17 cellular contexts compared by ENCODE assay signal in the genomic region with DNA sequence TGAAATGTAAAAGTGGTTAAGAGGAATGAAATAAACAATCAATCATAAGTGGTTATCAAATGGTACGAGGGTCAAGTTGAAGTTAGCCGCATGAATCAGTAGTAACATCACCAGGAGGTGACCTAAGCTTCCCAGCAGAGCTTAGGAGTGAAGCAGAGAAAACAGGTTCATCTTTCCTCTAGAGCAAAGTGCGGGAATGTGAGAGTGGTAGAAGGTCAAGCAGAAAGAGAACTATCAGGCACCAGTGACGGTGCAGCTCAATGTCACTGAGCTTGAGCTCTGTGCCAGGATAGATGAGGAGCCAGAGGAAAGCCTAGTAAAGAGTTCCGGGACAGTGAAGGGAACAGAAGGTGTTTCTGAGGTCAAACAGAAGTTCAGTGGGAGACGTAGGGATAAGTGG. TPM values are rescaled to one million over a fixed set of nuclear protein-coding genes. Genes with fewer than 3 reads are reported as not detected.
A peak's percentile ranks its signal among the peaks of the same experiment; 100 is the strongest.
DNase-seq lines count a peak whose midpoint lies in the region; ATAC-seq and TF ChIP-seq lines count a peak whose summit lies in the region.
"Had no signal": no experiment of that assay in that cellular context is flagged by ENCODE, and none has a peak within 500 bp of the region (broad histone marks: within the 10 kb centered on the region; RNA-seq: fewer than 3 reads in every experiment).

No MANE protein-coding gene starts in this region.

- no peak for DNase-seq in heart left ventricle
- no peak for DNase-seq in left ventricle myocardium inferior
- DNase-seq in foreskin keratinocyte, result no peak
- peak; percentile 4 for DNase-seq in osteoblast (ENCODE audit: insufficient read length, low spot score, missing footprints)
- DNase-seq in MG63, result no peak
- no peak for DNase-seq in stimulated activated CD8-positive, alpha-beta memory T cell treated with anti-CD3 and anti-CD28 coated beads, Interleukin-4, amount 100 ng/mL, for 48 hours
- no peak for DNase-seq in GOT3 (lab: John Stamatoyannopoulos, UW)
- no peak for DNase-seq in COLO829 (ENCODE audit: low spot score)
- DNase-seq: BE2C; Calu3; CD4-positive, alpha-beta T cell; EL; GM23248; NCI-H1694 treated with DMSO at 0.1 percent for 48 hours; NCI-H226; NCI-H524 treated with DMSO at 0.1 percent for 48 hours had no signal

- peaks cover 0 to 41% (median 3%) of the 10 kb centered on the region in 12 donors for H3K4me1 ChIP-seq in heart left ventricle
- no peaks in the 10 kb centered on the region for H3K4me1 ChIP-seq in left ventricle myocardium inferior
- peaks cover 17% of the 10 kb centered on the region for H3K4me1 ChIP-seq in foreskin keratinocyte
- H3K4me1 ChIP-seq in osteoblast (ENCODE audit: insufficient read depth, low read length), result peaks cover 19% of the 10 kb centered on the region
- H3K4me1 ChIP-seq: BE2C had no signal

- H3K36me3 ChIP-seq in heart left ventricle, result no peaks in the 10 kb centered on the region
- no peaks in the 10 kb centered on the region for H3K36me3 ChIP-seq in left ventricle myocardium inferior
- H3K36me3 ChIP-seq in osteoblast (ENCODE audit: insufficient read depth, low read length), result no peaks in the 10 kb centered on the region
- H3K36me3 ChIP-seq in MG63, result no peaks in the 10 kb centered on the region
- H3K36me3 ChIP-seq: BE2C had no signal

- H3K4me3 ChIP-seq in heart left ventricle, result no peak overlapping the region
- no peak overlapping the region for H3K4me3 ChIP-seq in left ventricle myocardium inferior
- no peak overlapping the region for H3K4me3 ChIP-seq in osteoblast (ENCODE audit: insufficient read depth, low read length)
- H3K4me3 ChIP-seq in MG63, result no peak overlapping the region
- H3K4me3 ChIP-seq: GM12878, GM23248 had no signal

- peaks cover 0 to 3% (median 0%) of the 10 kb centered on the region in 12 donors for H3K9me3 ChIP-seq in heart left ventricle
- H3K9me3 ChIP-seq in left ventricle myocardium inferior (replicated peaks), result peaks cover 2% of the 10 kb centered on the region
- no peaks in the 10 kb centered on the region for H3K9me3 ChIP-seq in osteoblast (ENCODE audit: low read depth, low read length)
- H3K9me3 ChIP-seq in MG63, result no peaks in the 10 kb centered on the region; the same call in 1 of the 2 replicates
- H3K9me3 ChIP-seq: BE2C had no signal

- H3K79me2 ChIP-seq in osteoblast (ENCODE audit: insufficient read depth, low read length), result no peaks in the 10 kb centered on the region

- 78 to 86% (median 82%) methylated on average over 6 of the region's 6 CpGs for WGBS in heart left ventricle, 4 donors

- no peak for TF ChIP-seq POLR2A in heart left ventricle (IDR thresholded peaks at IDR 0.05)

- H3K27ac ChIP-seq in heart left ventricle (peak overlapping the region in 1 of 12 donors; percentile 81), left ventricle myocardium inferior (replicated peaks) (no peak overlapping the region), foreskin keratinocyte (peak overlapping the region; percentile 42), osteoblast (ENCODE audit: low read depth, low read length) (no peak overlapping the region)
- H3K27ac ChIP-seq: GM23248 had no signal

- TF ChIP-seq CTCF in heart left ventricle (IDR thresholded peaks at IDR 0.05) (no peak), left ventricle myocardium inferior (IDR thresholded peaks at IDR 0.05; ENCODE audit: borderline replicate concordance) (no peak), foreskin keratinocyte (conservative IDR thresholded peaks at IDR 0.05) (no peak), osteoblast (IDR thresholded peaks at IDR 0.05; ENCODE audit: extremely low read depth, low read depth, low read length) (no peak)

- H3K4me2 ChIP-seq in osteoblast (ENCODE audit: insufficient read depth, low read length), result no peak overlapping the region

- intact Hi-C loops in heart left ventricle (cut with DNase I) (no loop called here), left ventricle myocardium inferior (cut with micrococcal nuclease) (no loop called here)

- H3K27me3 ChIP-seq in heart left ventricle, result no peaks in the 10 kb centered on the region
- H3K27me3 ChIP-seq in left ventricle myocardium inferior (ENCODE audit: low read depth), result peaks cover 25% of the 10 kb centered on the region
- H3K27me3 ChIP-seq in foreskin keratinocyte, result no peaks in the 10 kb centered on the region
- H3K27me3 ChIP-seq in osteoblast (ENCODE audit: insufficient read depth, low read length), result no peaks in the 10 kb centered on the region
- H3K27me3 ChIP-seq in MG63, result no peaks in the 10 kb centered on the region; the same call in 1 of the 2 replicates

- ATAC-seq in heart left ventricle (peak in 3 of 4 donors; percentile 6 to 43 (median 36)), foreskin keratinocyte (no peak)

- H2AFZ ChIP-seq in osteoblast (ENCODE audit: low read length), result no peak overlapping the region
- H2AFZ ChIP-seq: GM23248 had no signal

- H4K20me1 ChIP-seq in osteoblast (ENCODE audit: insufficient read depth, low read length), result no peaks in the 10 kb centered on the region

RNA-seq across cellular contexts. Expression of gene TNFAIP3, which starts 20.8 kb away (rescaled TPM):
- total RNA-seq in heart left ventricle (10 to 100 TPM in 2 of 9 donors, 1 to 10 TPM in 7; 3.2 to 33.7 (median 6.0) TPM), left ventricle myocardium inferior (7.0 TPM), foreskin keratinocyte (70.7 and 92.9 TPM in 2 replicates), osteoblast (8.5 and 10.5 TPM in 2 replicates)
- polyA plus RNA-seq in heart left ventricle (1 to 10 TPM; 3.0 to 3.3 TPM), foreskin keratinocyte (24.8 and 27.1 TPM in 2 replicates)
- total RNA-seq in MG63 (2014; rRNA removed; shearing (Covaris generic); ENCODE audit: low replicate concordance), result 0.79 and 2.4 TPM in 2 replicates
